2 cellular contexts compared by ENCODE assay signal in genomic region chr1:226761322-226761721, GRCh38.
TF ChIP-seq lines count a peak whose summit lies in the region.

No MANE protein-coding gene starts in this region.

TF ChIP-seq in K562, 482 proteins besides CTCF, POLR2A, EP300 and RAD21 (continued from another document):
- TF ChIP-seq ID3 (CRISPR knock-in tag; IDR thresholded peaks at IDR 0.05) (no peak), ID3 (tag; IDR thresholded peaks at IDR 0.05) (no peak)

TF ChIP-seq in GM23338, 12 proteins besides CTCF, POLR2A, EP300 and RAD21 (continued from another document):
- TF ChIP-seq ZNF462 (CRISPR knock-in tag; IDR thresholded peaks at IDR 0.05) (no peak), JUNB (IDR thresholded peaks at IDR 0.05; ENCODE audit: unreplicated experiment) (no peak), STAT1 (IDR thresholded peaks at IDR 0.05; ENCODE audit: unreplicated experiment) (no peak), REST (IDR thresholded peaks at IDR 0.05; ENCODE audit: unreplicated experiment) (no peak)
